20 cellular contexts compared by ENCODE assay signal in the genomic region with DNA sequence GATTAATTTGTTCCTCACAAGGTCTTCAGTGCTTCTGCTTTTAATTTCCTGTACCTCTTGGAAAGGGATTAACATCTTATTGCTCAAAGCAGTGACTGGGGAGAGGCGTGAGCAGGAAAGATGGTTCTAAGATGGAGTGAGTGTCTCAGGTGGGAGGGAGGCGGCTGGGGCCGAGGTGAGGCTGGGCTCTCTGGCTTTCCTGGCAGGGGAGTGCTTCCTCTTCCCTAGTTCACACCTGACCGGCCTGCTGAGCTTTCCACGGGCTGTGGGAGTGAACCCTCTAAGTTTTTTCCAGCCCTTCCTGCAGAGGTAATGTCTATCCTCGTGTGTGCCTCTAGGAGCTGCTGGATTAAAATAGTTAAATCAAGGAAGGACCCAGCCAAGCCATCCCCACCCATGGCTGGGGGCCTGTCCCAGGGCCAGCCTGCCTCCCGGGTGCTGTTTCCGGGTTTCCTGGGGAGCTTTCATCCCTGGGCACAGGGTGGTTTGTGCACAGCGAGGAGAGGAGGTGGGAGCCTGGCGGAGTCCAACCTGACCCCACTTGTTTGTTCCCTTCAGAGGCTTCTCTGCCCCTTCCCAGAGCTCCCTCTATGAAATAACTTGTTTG.
"Had no signal": no experiment of that assay in that cellular context is flagged by ENCODE, and none has a peak within 500 bp of the region (broad histone marks: within the 10 kb centered on the region; RNA-seq: fewer than 3 reads in every experiment).

No MANE protein-coding gene starts in this region.

- H3K4me1 Mint-ChIP-seq: activated B cell treated with CpG ODN at 0.5 μM for 24 hours; activated naive CD4-positive, alpha-beta T cell treated with anti-CD3 and anti-CD28 coated beads, Interleukin-2, amount 50 U/mL, for 24 hours; naive thymus-derived CD8-positive, alpha-beta T cell had no signal

- H3K36me3 Mint-ChIP-seq: activated naive CD4-positive, alpha-beta T cell treated with anti-CD3 and anti-CD28 coated beads, Interleukin-2, amount 50 U/mL, for 24 hours; naive thymus-derived CD8-positive, alpha-beta T cell had no signal

- H3K36me3 ChIP-seq: adrenal gland, cardiac muscle cell, gastroesophageal sphincter, heart right ventricle, right atrium auricular region had no signal

- H3K4me1 ChIP-seq: adrenal gland, gastroesophageal sphincter, heart right ventricle, right atrium auricular region had no signal

- DNase-seq: activated B cell treated with CpG ODN at 0.5 μM for 24 hours; activated CD4-positive, alpha-beta T cell treated with anti-CD3 and anti-CD28 coated beads for 48 hours; activated CD8-positive, alpha-beta memory T cell treated with anti-CD3 and anti-CD28 coated beads, Interleukin-2, amount 50 U/mL, for 4 hours; activated CD8-positive, alpha-beta T cell treated with anti-CD3 and anti-CD28 coated beads for 36 hours; activated effector memory CD4-positive, alpha-beta T cell treated with anti-CD3 and anti-CD28 coated beads, Interleukin-2, amount 50 U/mL, for 16 hours; activated T-cell treated with anti-CD3 and anti-CD28 coated beads, Interleukin-2, amount 50 U/mL, for 48 hours; adrenal gland; heart right ventricle; naive thymus-derived CD8-positive, alpha-beta T cell; occipital lobe; small intestine; stimulated activated CD4-positive, alpha-beta T cell treated with anti-CD3 and anti-CD28 coated beads, Interleukin-4, amount 100 ng/mL, for 24 hours; stimulated activated naive CD8-positive, alpha-beta T cell treated with anti-CD3 and anti-CD28 coated beads, Interleukin-15, Interleukin-2, amounts not matched to agents 100 U/mL and 50 U/mL, for 24 hours; SW 1271 had no signal

- H3K27ac ChIP-seq: adrenal gland, cardiac muscle cell, gastroesophageal sphincter, heart right ventricle, right atrium auricular region had no signal

- H3K9me3 Mint-ChIP-seq: activated B cell treated with CpG ODN at 0.5 μM for 24 hours; activated naive CD4-positive, alpha-beta T cell treated with anti-CD3 and anti-CD28 coated beads, Interleukin-2, amount 50 U/mL, for 24 hours had no signal

- H3K27ac Mint-ChIP-seq: activated B cell treated with CpG ODN at 0.5 μM for 24 hours; activated CD8-positive, alpha-beta T cell treated with anti-CD3 and anti-CD28 coated beads for 36 hours; activated naive CD4-positive, alpha-beta T cell treated with anti-CD3 and anti-CD28 coated beads, Interleukin-2, amount 50 U/mL, for 24 hours; progenitor cell of endocrine pancreas had no signal

- H3K4me3 Mint-ChIP-seq: activated B cell treated with CpG ODN at 0.5 μM for 24 hours; activated CD8-positive, alpha-beta T cell treated with anti-CD3 and anti-CD28 coated beads for 36 hours; activated naive CD4-positive, alpha-beta T cell treated with anti-CD3 and anti-CD28 coated beads, Interleukin-2, amount 50 U/mL, for 24 hours; naive thymus-derived CD8-positive, alpha-beta T cell had no signal

- H3K4me3 ChIP-seq: adrenal gland, cardiac muscle cell, gastroesophageal sphincter, heart right ventricle, right atrium auricular region had no signal

- H3K9me3 ChIP-seq: adrenal gland, right atrium auricular region had no signal

- H3K27me3 ChIP-seq: right atrium auricular region had no signal

- ATAC-seq: activated CD8-positive, alpha-beta T cell treated with anti-CD3 and anti-CD28 coated beads for 36 hours; gastroesophageal sphincter; heart right ventricle; left lobe of liver; naive thymus-derived CD8-positive, alpha-beta T cell; stimulated activated naive CD8-positive, alpha-beta T cell treated with anti-CD3 and anti-CD28 coated beads, Interleukin-15, Interleukin-2, amounts not matched to agents 100 U/mL and 50 U/mL, for 24 hours had no signal
